1 cellular context compared by ENCODE assay signal in genomic region chr15:78211189-78211921, GRCh38.
TF ChIP-seq lines count a peak whose summit lies in the region.

No MANE protein-coding gene starts in this region.

TF ChIP-seq in K562, 482 proteins besides CTCF, POLR2A, EP300 and RAD21 (continued from another document):
- TF ChIP-seq ZNF436 (CRISPR knock-in tag; IDR thresholded peaks at IDR 0.05) (peak; percentile 91), CGGBP1 (CRISPR knock-in tag; IDR thresholded peaks at IDR 0.05) (no peak), HDAC2 (IDR thresholded peaks at IDR 0.05) (peak; percentile 52; the same call in 1 of the 2 replicates), PYGO2 (tag; IDR thresholded peaks at IDR 0.05) (no peak), POLR2B (IDR thresholded peaks at IDR 0.05; ENCODE audit: low read depth, partially characterized antibody) (no peak), JUNB (CRISPR knock-in tag; conservative IDR thresholded peaks at IDR 0.05) (no peak), ZNF584 (CRISPR knock-in tag; IDR thresholded peaks at IDR 0.05; ENCODE audit: low read depth) (no peak), ZNF431 (CRISPR knock-in tag; IDR thresholded peaks at IDR 0.05) (0 out of 2 replicates have a peak, but pooled peaks have one; percentile 21), SAP30 (IDR thresholded peaks at IDR 0.05; ENCODE audit: borderline replicate concordance, insufficient read depth, low read depth, low read length, poor library complexity, severe bottlenecking) (no peak), ZSCAN32 (CRISPR knock-in tag; IDR thresholded peaks at IDR 0.05) (no peak), NKRF (IDR thresholded peaks at IDR 0.05; ENCODE audit: borderline replicate concordance) (no peak), FUS (optimal IDR thresholded peaks at IDR 0.05; ENCODE audit: low read depth, low read length) (no peak), ARID1B (IDR thresholded peaks at IDR 0.05) (peak; percentile 29; the same call in 1 of the 2 replicates), TAF1 (IDR thresholded peaks at IDR 0.05; ENCODE audit: control insufficient read depth, extremely low read depth, insufficient read depth, low read length, severe bottlenecking) (no peak)
- TF ChIP-seq, protein P1, sequence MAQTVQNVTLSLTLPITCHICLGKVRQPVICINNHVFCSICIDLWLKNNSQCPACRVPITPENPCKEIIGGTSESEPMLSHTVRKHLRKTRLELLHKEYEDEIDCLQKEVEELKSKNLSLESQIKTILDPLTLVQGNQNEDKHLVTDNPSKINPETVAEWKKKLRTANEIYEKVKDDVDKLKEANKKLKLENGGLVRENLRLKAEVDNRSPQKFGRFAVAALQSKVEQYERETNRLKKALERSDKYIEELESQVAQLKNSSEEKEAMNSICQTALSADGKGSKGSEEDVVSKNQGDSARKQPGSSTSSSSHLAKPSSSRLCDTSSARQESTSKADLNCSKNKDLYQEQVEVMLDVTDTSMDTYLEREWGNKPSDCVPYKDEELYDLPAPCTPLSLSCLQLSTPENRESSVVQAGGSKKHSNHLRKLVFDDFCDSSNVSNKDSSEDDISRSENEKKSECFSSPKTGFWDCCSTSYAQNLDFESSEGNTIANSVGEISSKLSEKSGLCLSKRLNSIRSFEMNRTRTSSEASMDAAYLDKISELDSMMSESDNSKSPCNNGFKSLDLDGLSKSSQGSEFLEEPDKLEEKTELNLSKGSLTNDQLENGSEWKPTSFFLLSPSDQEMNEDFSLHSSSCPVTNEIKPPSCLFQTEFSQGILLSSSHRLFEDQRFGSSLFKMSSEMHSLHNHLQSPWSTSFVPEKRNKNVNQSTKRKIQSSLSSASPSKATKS (CRISPR knock-in tag; IDR thresholded peaks at IDR 0.05) = no peak
